In genomic region chr16:10181196-10182162, GRCh38 we compare ENCODE assay signal across 8 cellular contexts.
DNase-seq lines count a peak whose midpoint lies in the region; ATAC-seq and TF ChIP-seq lines count a peak whose summit lies in the region.

No MANE protein-coding gene starts in this region.

- TF ChIP-seq POLR2A in erythroblast (IDR thresholded peaks at IDR 0.05; ENCODE audit: low read length) = no peak

- no peak for ATAC-seq in HG03439 (IDR thresholded peaks at IDR 0.05; ENCODE audit: unreplicated experiment)

- TF ChIP-seq CTCF in GM12873 (IDR thresholded peaks at IDR 0.05; ENCODE audit: insufficient read depth, low read depth, low read length, missing control alignments) (peak; percentile 97), HL-60 (IDR thresholded peaks at IDR 0.05; ENCODE audit: insufficient read depth, low read length) (peak; percentile 50)

- DNase-seq in 8988T = peak; percentile 77
- DNase-seq in HL-60 (ENCODE audit: low read depth in 1 of 2, low spot score in 1 of 2) = peak; percentile 16 to 43
- peak; percentile 11 to 13 for DNase-seq in activated CD4-positive, alpha-beta T cell treated with anti-CD3 and anti-CD28 coated beads, Interleukin-2, amount 50 U/mL, for 24 hours (ENCODE audit: low read depth in 1 of 2, low spot score in 1 of 2)
- peak; percentile 48 to 65 for DNase-seq in erythroblast (lab: John Stamatoyannopoulos, UW)
- DNase-seq in midbrain (lab: John Stamatoyannopoulos, UW) = peak; percentile 83

- peaks cover 9% of the 10 kb centered on the region for H3K4me1 Mint-ChIP-seq in stimulated activated naive CD8-positive, alpha-beta T cell treated with anti-CD3 and anti-CD28 coated beads, Interleukin-15, Interleukin-2, amounts not matched to agents 100 ng/mL and 50 ng/mL, for 24 hours (ENCODE audit: low read depth)

- no peaks in the 10 kb centered on the region for H3K9me3 Mint-ChIP-seq in stimulated activated naive CD8-positive, alpha-beta T cell treated with anti-CD3 and anti-CD28 coated beads, Interleukin-15, Interleukin-2, amounts not matched to agents 100 ng/mL and 50 ng/mL, for 24 hours

- peaks cover 63% of the 10 kb centered on the region for H3K27me3 Mint-ChIP-seq in stimulated activated naive CD8-positive, alpha-beta T cell treated with anti-CD3 and anti-CD28 coated beads, Interleukin-15, Interleukin-2, amounts not matched to agents 100 ng/mL and 50 ng/mL, for 24 hours

- H3K27ac ChIP-seq in HL-60 (replicated peaks) = no peak overlapping the region

- H3K27ac Mint-ChIP-seq in stimulated activated naive CD8-positive, alpha-beta T cell treated with anti-CD3 and anti-CD28 coated beads, Interleukin-15, Interleukin-2, amounts not matched to agents 100 ng/mL and 50 ng/mL, for 24 hours = no peak overlapping the region

- H3K4me3 Mint-ChIP-seq in stimulated activated naive CD8-positive, alpha-beta T cell treated with anti-CD3 and anti-CD28 coated beads, Interleukin-15, Interleukin-2, amounts not matched to agents 100 ng/mL and 50 ng/mL, for 24 hours = peak overlapping the region; percentile 39

- H3K36me3 Mint-ChIP-seq in stimulated activated naive CD8-positive, alpha-beta T cell treated with anti-CD3 and anti-CD28 coated beads, Interleukin-15, Interleukin-2, amounts not matched to agents 100 ng/mL and 50 ng/mL, for 24 hours (ENCODE audit: low read depth) = no peaks in the 10 kb centered on the region

- no peak overlapping the region for H3K4me3 ChIP-seq in HL-60 (replicated peaks; ENCODE audit: insufficient read depth, low read length)

- H3K27me3 ChIP-seq in HL-60 (ENCODE audit: insufficient read depth, poor library complexity, severe bottlenecking) = peaks cover 34% of the 10 kb centered on the region

Comparison
In these comparisons a context has a peak if more than half of its experiments do, and no peak if none do; other contexts are left out.
1. DNase-seq: peak in every context shown above with its lines; median percentile 83 in midbrain; 77 in 8988T; 56 in erythroblast; 30 in HL-60; 12 in activated CD4-positive, alpha-beta T cell treated with anti-CD3 and anti-CD28 coated beads, Interleukin-2, amount 50 U/mL, for 24 hours.